In the genomic region with DNA sequence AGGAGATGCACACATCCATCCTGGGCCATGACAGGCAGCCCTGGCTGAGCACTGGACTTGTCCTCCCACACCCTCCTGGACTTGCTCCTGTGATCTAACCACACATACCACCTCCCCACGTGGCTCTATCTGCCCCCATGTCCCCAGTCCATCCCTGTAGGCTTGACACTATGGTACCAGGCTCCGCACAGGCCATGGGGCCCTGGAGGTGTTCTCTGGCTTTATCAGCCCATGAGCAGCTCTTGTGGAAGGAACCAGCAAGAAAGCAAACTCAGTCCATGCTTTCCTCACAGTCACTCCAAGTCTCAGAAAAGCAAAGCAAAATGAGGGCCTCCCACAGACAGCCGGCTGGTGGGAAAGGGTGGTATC, we compare ENCODE assay signal across 14 cellular contexts.
DNase-seq lines count a peak whose midpoint lies in the region; ATAC-seq and TF ChIP-seq lines count a peak whose summit lies in the region.
"Had no signal": no experiment of that assay in that cellular context is flagged by ENCODE, and none has a peak within 500 bp of the region (broad histone marks: within the 10 kb centered on the region; RNA-seq: fewer than 3 reads in every experiment).

No MANE protein-coding gene starts in this region.

- H3K27ac ChIP-seq in CD4-positive, alpha-beta memory T cell (ENCODE audit: low read depth, low read length): no peak overlapping the region
- peak overlapping the region; percentile 11 to 100 (median 98) for H3K27ac ChIP-seq in gastroesophageal sphincter
- H3K27ac ChIP-seq: GM23248 had no signal

- TF ChIP-seq POLR2A in gastroesophageal sphincter (IDR thresholded peaks at IDR 0.05): no peak

- peaks cover 80% of the 10 kb centered on the region for H3K36me3 ChIP-seq in CD4-positive, alpha-beta memory T cell (ENCODE audit: insufficient read depth, low read length)
- peaks cover 2 to 98% of the 10 kb centered on the region in 2 donors for H3K36me3 ChIP-seq in gastroesophageal sphincter

- no peak for TF ChIP-seq EP300 in gastroesophageal sphincter (IDR thresholded peaks at IDR 0.05)

- intact Hi-C loops in CD4-positive, alpha-beta memory T cell (cut with micrococcal nuclease): no loop called here
- intact Hi-C loops in activated CD4-positive, alpha-beta memory T cell treated with anti-CD3 and anti-CD28 coated beads for 36 hours (cut with micrococcal nuclease): no loop called here

- ATAC-seq in gastroesophageal sphincter (no peak), HG02763 (IDR thresholded peaks at IDR 0.05; ENCODE audit: unreplicated experiment) (no peak), HG02571 (IDR thresholded peaks at IDR 0.05; ENCODE audit: unreplicated experiment) (no peak)
- ATAC-seq in stimulated activated effector memory CD8-positive, alpha-beta T cell treated with anti-CD3 and anti-CD28 coated beads, Interleukin-12 subunit alpha, Interleukin-12 subunit beta, amount 100 ng/mL, for 72 hours: no peak
- ATAC-seq: natural killer cell had no signal

- H3K4me1 Mint-ChIP-seq in CD4-positive, alpha-beta memory T cell: peaks cover 49 to 88% (median 70%) of the 10 kb centered on the region in 4 donors
- H3K4me1 Mint-ChIP-seq in activated CD4-positive, alpha-beta memory T cell treated with anti-CD3 and anti-CD28 coated beads for 36 hours (ENCODE audit: low read depth): peaks cover 82% of the 10 kb centered on the region
- H3K4me1 Mint-ChIP-seq in stimulated activated effector memory CD8-positive, alpha-beta T cell treated with anti-CD3 and anti-CD28 coated beads, Interleukin-12 subunit alpha, Interleukin-12 subunit beta, amount 100 ng/mL, for 72 hours: peaks cover 72% of the 10 kb centered on the region

- H3K4me1 ChIP-seq in CD4-positive, alpha-beta memory T cell (ENCODE audit: insufficient read depth, low read length): peaks cover 71% of the 10 kb centered on the region
- H3K4me1 ChIP-seq in gastroesophageal sphincter: peaks cover 51 to 100% (median 93%) of the 10 kb centered on the region in 3 donors

- peaks cover 56 to 85% of the 10 kb centered on the region in 2 donors for H3K36me3 Mint-ChIP-seq in CD4-positive, alpha-beta memory T cell
- peaks cover 66% of the 10 kb centered on the region for H3K36me3 Mint-ChIP-seq in activated CD4-positive, alpha-beta memory T cell treated with anti-CD3 and anti-CD28 coated beads for 36 hours
- H3K36me3 Mint-ChIP-seq in stimulated activated effector memory CD8-positive, alpha-beta T cell treated with anti-CD3 and anti-CD28 coated beads, Interleukin-12 subunit alpha, Interleukin-12 subunit beta, amount 100 ng/mL, for 72 hours: peaks cover 74% of the 10 kb centered on the region
- H3K36me3 Mint-ChIP-seq: natural killer cell had no signal

- H3K4me3 Mint-ChIP-seq in CD4-positive, alpha-beta memory T cell: no peak overlapping the region
- no peak overlapping the region for H3K4me3 Mint-ChIP-seq in activated CD4-positive, alpha-beta memory T cell treated with anti-CD3 and anti-CD28 coated beads for 36 hours
- H3K4me3 Mint-ChIP-seq in stimulated activated effector memory CD8-positive, alpha-beta T cell treated with anti-CD3 and anti-CD28 coated beads, Interleukin-12 subunit alpha, Interleukin-12 subunit beta, amount 100 ng/mL, for 72 hours: no peak overlapping the region
- H3K4me3 Mint-ChIP-seq: immature natural killer cell, natural killer cell had no signal

- H3K4me3 ChIP-seq in CD4-positive, alpha-beta memory T cell (ENCODE audit: low read length in 2 of 2): no peak overlapping the region
- peak overlapping the region in 1 of 2 donors; percentile 80 for H3K4me3 ChIP-seq in gastroesophageal sphincter
- H3K4me3 ChIP-seq: GM23248 had no signal

- POLR2A ChIA-PET in CD4-positive, alpha-beta memory T cell (lab: Charles Lee; ENCODE audit: partially characterized antibody): interaction anchor here (1.0 kb wide), 1 partner anchor 9 kb away, joined by 3 read pairs; no protein-coding TSS in a partner anchor
- POLR2A ChIA-PET in activated CD4-positive, alpha-beta memory T cell treated with anti-CD3 and anti-CD28 coated beads for 36 hours (lab: Charles Lee): no interaction called here

- H3K27ac Mint-ChIP-seq in CD4-positive, alpha-beta memory T cell: peak overlapping the region in 6 of 7 donors; percentile 58 to 92 (median 81)
- H3K27ac Mint-ChIP-seq in activated CD4-positive, alpha-beta memory T cell treated with anti-CD3 and anti-CD28 coated beads for 36 hours: peak overlapping the region; percentile 85
- peak overlapping the region; percentile 85 for H3K27ac Mint-ChIP-seq in stimulated activated effector memory CD8-positive, alpha-beta T cell treated with anti-CD3 and anti-CD28 coated beads, Interleukin-12 subunit alpha, Interleukin-12 subunit beta, amount 100 ng/mL, for 72 hours

- H3K27me3 ChIP-seq in CD4-positive, alpha-beta memory T cell (ENCODE audit: insufficient read depth, low read length): no peaks in the 10 kb centered on the region
- H3K27me3 ChIP-seq in gastroesophageal sphincter: no peaks in the 10 kb centered on the region

- peaks cover 0 to 3% (median 0%) of the 10 kb centered on the region in 8 donors for H3K9me3 Mint-ChIP-seq in CD4-positive, alpha-beta memory T cell
- H3K9me3 Mint-ChIP-seq in activated CD4-positive, alpha-beta memory T cell treated with anti-CD3 and anti-CD28 coated beads for 36 hours: no peaks in the 10 kb centered on the region
- no peaks in the 10 kb centered on the region for H3K9me3 Mint-ChIP-seq in stimulated activated effector memory CD8-positive, alpha-beta T cell treated with anti-CD3 and anti-CD28 coated beads, Interleukin-12 subunit alpha, Interleukin-12 subunit beta, amount 100 ng/mL, for 72 hours
- H3K9me3 Mint-ChIP-seq: immature natural killer cell, natural killer cell had no signal

- H3K27me3 Mint-ChIP-seq in CD4-positive, alpha-beta memory T cell: no peaks in the 10 kb centered on the region
- H3K27me3 Mint-ChIP-seq in activated CD4-positive, alpha-beta memory T cell treated with anti-CD3 and anti-CD28 coated beads for 36 hours: no peaks in the 10 kb centered on the region

- WGBS in gastroesophageal sphincter (ENCODE audit: low coverage in 1 of 2), 2 donors: 40% methylated on average over 1 of the region's 3 CpGs; no CpG with 5 or more reads in 1 of the 2 donors

- no peak for DNase-seq in CD4-positive, alpha-beta memory T cell
- DNase-seq in activated CD4-positive, alpha-beta memory T cell treated with anti-CD3 and anti-CD28 coated beads for 36 hours: no peak
- no peak for DNase-seq in stimulated activated effector memory CD8-positive, alpha-beta T cell treated with anti-CD3 and anti-CD28 coated beads, Interleukin-12 subunit alpha, Interleukin-12 subunit beta, amount 100 ng/mL, for 72 hours (ENCODE audit: low spot score in 2 of 2)
- DNase-seq in pons (ENCODE audit: low spot score) (no peak), COLO829 (ENCODE audit: low spot score) (no peak)
- DNase-seq: central memory CD4-positive, alpha-beta T cell; GM23248; immature natural killer cell; natural killer cell; NCI-H446 treated with DMSO at 0.1 percent for 48 hours; T-helper 9 cell had no signal

- CTCF ChIA-PET in CD4-positive, alpha-beta memory T cell (lab: Charles Lee; ENCODE audit: partially characterized antibody): interaction anchor here (2.6 kb wide), 1 partner anchor 71 kb away, joined by 10 read pairs; no protein-coding TSS in a partner anchor
- CTCF ChIA-PET in activated CD4-positive, alpha-beta memory T cell treated with anti-CD3 and anti-CD28 coated beads for 36 hours (lab: Charles Lee): interaction anchor here (1.8 kb wide), 1 partner anchor 16 kb away, joined by 10 read pairs; no protein-coding TSS in a partner anchor

- no peak for TF ChIP-seq CTCF in gastroesophageal sphincter (IDR thresholded peaks at IDR 0.05)

- H3K9me3 ChIP-seq in CD4-positive, alpha-beta memory T cell (ENCODE audit: control insufficient read depth in 1 of 2, low read length in 2 of 2): no peaks in the 10 kb centered on the region
- no peaks in the 10 kb centered on the region for H3K9me3 ChIP-seq in gastroesophageal sphincter
